40 cellular contexts compared by ENCODE assay signal in the genomic region with DNA sequence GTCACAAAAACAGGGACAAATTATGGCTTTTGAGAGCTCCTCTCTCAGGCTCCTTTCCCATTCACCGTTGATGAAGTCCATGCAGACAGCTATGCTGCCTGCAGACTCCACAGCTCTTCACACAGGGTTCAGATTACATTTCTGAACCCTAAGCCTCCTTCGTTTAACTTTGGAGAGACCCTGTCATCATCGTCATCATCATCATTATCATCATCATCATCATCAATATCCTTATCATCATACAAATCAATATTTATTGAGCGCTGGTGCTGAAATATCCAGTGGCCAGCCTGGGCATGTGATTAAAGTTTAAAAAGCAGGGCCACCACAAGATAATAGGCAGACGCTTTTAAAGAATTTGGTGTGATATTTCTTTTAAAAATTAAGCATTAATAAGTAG.
"Had no signal": no experiment of that assay in that cellular context is flagged by ENCODE, and none has a peak within 500 bp of the region (broad histone marks: within the 10 kb centered on the region; RNA-seq: fewer than 3 reads in every experiment).

No MANE protein-coding gene starts in this region.

- H3K9me3 Mint-ChIP-seq: activated naive CD4-positive, alpha-beta T cell treated with anti-CD3 and anti-CD28 coated beads for 36 hours; activated naive CD4-positive, alpha-beta T cell treated with anti-CD3 and anti-CD28 coated beads, Interleukin-2, amount 10 ng/mL, durations not matched to agents 7 days and 5 days; activated naive CD4-positive, alpha-beta T cell treated with anti-CD3 and anti-CD28 coated beads, Interleukin-2, amount 50 U/mL, for 24 hours; activated naive CD4-positive, alpha-beta T cell treated with anti-CD3 and anti-CD28 coated beads, Interleukin-2, amount 50 U/mL, for 72 hours; activated naive CD8-positive, alpha-beta T cell treated with anti-CD3 and anti-CD28 coated beads for 36 hours; activated naive CD8-positive, alpha-beta T cell treated with anti-CD3 and anti-CD28 coated beads, Interleukin-2, amount 10 ng/mL, durations not matched to agents 7 days and 5 days; activated naive CD8-positive, alpha-beta T cell treated with anti-CD3 and anti-CD28 coated beads, Interleukin-2, amount 50 U/mL, for 24 hours; activated T-cell treated with anti-CD3 and anti-CD28 coated beads, Interleukin-2, amount 50 U/mL, for 24 hours; activated T-cell treated with anti-CD3 and anti-CD28 coated beads, Interleukin-2, amount 50 U/mL, for 4 hours; activated T-cell treated with anti-CD3 and anti-CD28 coated beads, Interleukin-2, amount 50 U/mL, for 72 hours; activated T-helper 1 cell treated with anti-CD3 and anti-CD28 coated beads, Interleukin-12 subunit alpha, Interleukin-12 subunit beta, Interleukin-2, Interleukin-4 antibody, amounts not matched to agents 30 ng/mL and 10 ng/mL and 1 ng/mL, durations not matched to agents 14 hours and 24 hours and 36 hours; activated T-helper 17 cell treated with anti-CD3 and anti-CD28 coated beads, Interleukin-2, amount 50 U/mL, for 72 hours; activated T-helper 2 cell treated with anti-CD3 and anti-CD28 coated beads, Interferon-gamma antibody, Interleukin-2, Interleukin-4, amounts not matched to agents 10 μg/mL and 5 μg/mL and 100 μg/mL, durations not matched to agents 14 hours and 24 hours and 36 hours; brain; central memory CD8-positive, alpha-beta T cell had no signal

- FAIRE-seq: astrocyte, bronchial epithelial cell had no signal

- H3K4me1 Mint-ChIP-seq: activated naive CD4-positive, alpha-beta T cell treated with anti-CD3 and anti-CD28 coated beads, Interleukin-2, amount 10 ng/mL, durations not matched to agents 7 days and 5 days; activated naive CD4-positive, alpha-beta T cell treated with anti-CD3 and anti-CD28 coated beads, Interleukin-2, amount 50 U/mL, for 24 hours; activated naive CD8-positive, alpha-beta T cell treated with anti-CD3 and anti-CD28 coated beads for 36 hours; activated naive CD8-positive, alpha-beta T cell treated with anti-CD3 and anti-CD28 coated beads, Interleukin-2, amount 10 ng/mL, durations not matched to agents 7 days and 5 days; activated naive CD8-positive, alpha-beta T cell treated with anti-CD3 and anti-CD28 coated beads, Interleukin-2, amount 50 U/mL, for 24 hours; activated T-helper 17 cell treated with anti-CD3 and anti-CD28 coated beads, Interleukin-2, amount 50 U/mL, for 72 hours; central memory CD8-positive, alpha-beta T cell had no signal

- H3K27me3 Mint-ChIP-seq: activated naive CD4-positive, alpha-beta T cell treated with anti-CD3 and anti-CD28 coated beads, Interleukin-2, amount 50 U/mL, for 24 hours; activated naive CD8-positive, alpha-beta T cell; activated naive CD8-positive, alpha-beta T cell treated with anti-CD3 and anti-CD28 coated beads for 36 hours had no signal

- ATAC-seq: activated naive CD4-positive, alpha-beta T cell treated with anti-CD3 and anti-CD28 coated beads, Interleukin-2, amount 50 U/mL, for 72 hours; activated naive CD8-positive, alpha-beta T cell treated with anti-CD3 and anti-CD28 coated beads, Interleukin-2, amount 50 U/mL, for 24 hours; activated T-cell treated with anti-CD3 and anti-CD28 coated beads, Interleukin-2, amount 50 U/mL, for 4 hours; activated T-cell treated with anti-CD3 and anti-CD28 coated beads, Interleukin-2, amount 50 U/mL, for 72 hours; activated T-helper 17 cell treated with anti-CD3 and anti-CD28 coated beads, Interleukin-2, amount 50 U/mL, for 72 hours; body of pancreas had no signal

- H3K4me3 ChIP-seq: adrenal gland, ascending aorta, body of pancreas, breast epithelium, cardiac muscle cell had no signal

- H3K36me3 ChIP-seq: adrenal gland, ascending aorta, brain microvascular endothelial cell, breast epithelium, cardiac muscle cell had no signal

- H3K36me3 Mint-ChIP-seq: activated naive CD4-positive, alpha-beta T cell treated with anti-CD3 and anti-CD28 coated beads, Interleukin-2, amount 10 ng/mL, durations not matched to agents 7 days and 5 days; activated naive CD4-positive, alpha-beta T cell treated with anti-CD3 and anti-CD28 coated beads, Interleukin-2, amount 50 U/mL, for 24 hours; activated naive CD4-positive, alpha-beta T cell treated with anti-CD3 and anti-CD28 coated beads, Interleukin-2, amount 50 U/mL, for 72 hours; activated naive CD8-positive, alpha-beta T cell; activated naive CD8-positive, alpha-beta T cell treated with anti-CD3 and anti-CD28 coated beads for 36 hours; activated naive CD8-positive, alpha-beta T cell treated with anti-CD3 and anti-CD28 coated beads, Interleukin-2, amount 10 ng/mL, durations not matched to agents 7 days and 5 days; brain had no signal

- H3K27me3 ChIP-seq: adrenal gland, ascending aorta, body of pancreas, breast epithelium, cardiac muscle cell had no signal

- H3K9me3 ChIP-seq: adrenal gland, ascending aorta, body of pancreas, breast epithelium had no signal

- DNase-seq: activated effector memory CD4-positive, alpha-beta T cell treated with anti-CD3 and anti-CD28 coated beads, Interleukin-2, amount 50 U/mL, for 16 hours; activated effector memory CD4-positive, alpha-beta T cell treated with Interleukin-2 at 50 U/mL for 16 hours; activated gamma-delta T cell; activated gamma-delta T cell treated with Interleukin-2 at 50 U/mL for 16 hours; activated naive CD4-positive, alpha-beta T cell; activated naive CD4-positive, alpha-beta T cell treated with anti-CD3 and anti-CD28 coated beads for 36 hours; activated naive CD4-positive, alpha-beta T cell treated with anti-CD3 and anti-CD28 coated beads, Interleukin-2, amount 10 ng/mL, durations not matched to agents 7 days and 5 days; activated naive CD4-positive, alpha-beta T cell treated with anti-CD3 and anti-CD28 coated beads, Interleukin-2, amount 50 U/mL, for 16 hours; activated naive CD4-positive, alpha-beta T cell treated with Interleukin-2 at 50 U/mL for 16 hours; activated naive CD8-positive, alpha-beta T cell treated with anti-CD3 and anti-CD28 coated beads for 36 hours; activated naive CD8-positive, alpha-beta T cell treated with anti-CD3 and anti-CD28 coated beads, Interleukin-2, amount 10 ng/mL, durations not matched to agents 7 days and 5 days; activated naive CD8-positive, alpha-beta T cell treated with anti-CD3 and anti-CD28 coated beads, Interleukin-2, amount 50 U/mL, for 24 hours; activated T-cell treated with anti-CD3 and anti-CD28 coated beads, Interleukin-2, amount 50 U/mL, for 1 hour; activated T-cell treated with anti-CD3 and anti-CD28 coated beads, Interleukin-2, amount 50 U/mL, for 24 hours; activated T-cell treated with anti-CD3 and anti-CD28 coated beads, Interleukin-2, amount 50 U/mL, for 4 hours; activated T-cell treated with anti-CD3 and anti-CD28 coated beads, Interleukin-2, amount 50 U/mL, for 48 hours; activated T-cell treated with anti-CD3 and anti-CD28 coated beads, Interleukin-2, amount 50 U/mL, for 72 hours; adrenal gland; amniotic stem cell; amygdala; anterior cingulate cortex; aorta; body of pancreas; brain microvascular endothelial cell; caudate nucleus; central memory CD4-positive, alpha-beta T cell; cerebellar nuclear complex had no signal

- H3K4me3 Mint-ChIP-seq: activated naive CD4-positive, alpha-beta T cell treated with anti-CD3 and anti-CD28 coated beads for 36 hours; activated naive CD4-positive, alpha-beta T cell treated with anti-CD3 and anti-CD28 coated beads, Interleukin-2, amount 10 ng/mL, durations not matched to agents 7 days and 5 days; activated naive CD4-positive, alpha-beta T cell treated with anti-CD3 and anti-CD28 coated beads, Interleukin-2, amount 50 U/mL, for 24 hours; activated naive CD8-positive, alpha-beta T cell; activated naive CD8-positive, alpha-beta T cell treated with anti-CD3 and anti-CD28 coated beads for 36 hours; activated naive CD8-positive, alpha-beta T cell treated with anti-CD3 and anti-CD28 coated beads, Interleukin-2, amount 10 ng/mL, durations not matched to agents 7 days and 5 days; activated naive CD8-positive, alpha-beta T cell treated with anti-CD3 and anti-CD28 coated beads, Interleukin-2, amount 50 U/mL, for 24 hours; activated T-cell treated with anti-CD3 and anti-CD28 coated beads, Interleukin-2, amount 50 U/mL, for 24 hours; activated T-cell treated with anti-CD3 and anti-CD28 coated beads, Interleukin-2, amount 50 U/mL, for 4 hours; activated T-cell treated with anti-CD3 and anti-CD28 coated beads, Interleukin-2, amount 50 U/mL, for 72 hours; activated T-helper 1 cell treated with anti-CD3 and anti-CD28 coated beads, Interleukin-12 subunit alpha, Interleukin-12 subunit beta, Interleukin-2, Interleukin-4 antibody, amounts not matched to agents 30 ng/mL and 10 ng/mL and 1 ng/mL, durations not matched to agents 14 hours and 24 hours and 36 hours; activated T-helper 17 cell treated with anti-CD3 and anti-CD28 coated beads, Interleukin-2, amount 50 U/mL, for 72 hours; brain; central memory CD8-positive, alpha-beta T cell had no signal

- H3K4me1 ChIP-seq: ascending aorta, body of pancreas, breast epithelium had no signal

- H3K27ac ChIP-seq: adrenal gland, ascending aorta, body of pancreas, brain microvascular endothelial cell, breast epithelium, cardiac muscle cell had no signal

- H3K27ac Mint-ChIP-seq: activated naive CD4-positive, alpha-beta T cell treated with anti-CD3 and anti-CD28 coated beads for 36 hours; activated naive CD4-positive, alpha-beta T cell treated with anti-CD3 and anti-CD28 coated beads, Interleukin-2, amount 10 ng/mL, durations not matched to agents 7 days and 5 days; activated naive CD4-positive, alpha-beta T cell treated with anti-CD3 and anti-CD28 coated beads, Interleukin-2, amount 50 U/mL, for 24 hours; activated naive CD4-positive, alpha-beta T cell treated with anti-CD3 and anti-CD28 coated beads, Interleukin-2, amount 50 U/mL, for 72 hours; activated naive CD8-positive, alpha-beta T cell; activated naive CD8-positive, alpha-beta T cell treated with anti-CD3 and anti-CD28 coated beads for 36 hours; activated naive CD8-positive, alpha-beta T cell treated with anti-CD3 and anti-CD28 coated beads, Interleukin-2, amount 10 ng/mL, durations not matched to agents 7 days and 5 days; activated naive CD8-positive, alpha-beta T cell treated with anti-CD3 and anti-CD28 coated beads, Interleukin-2, amount 50 U/mL, for 24 hours; activated T-cell treated with anti-CD3 and anti-CD28 coated beads, Interleukin-2, amount 50 U/mL, for 24 hours; activated T-cell treated with anti-CD3 and anti-CD28 coated beads, Interleukin-2, amount 50 U/mL, for 72 hours; activated T-helper 1 cell treated with anti-CD3 and anti-CD28 coated beads, Interleukin-12 subunit alpha, Interleukin-12 subunit beta, Interleukin-2, Interleukin-4 antibody, amounts not matched to agents 30 ng/mL and 10 ng/mL and 1 ng/mL, durations not matched to agents 14 hours and 24 hours and 36 hours; activated T-helper 17 cell treated with anti-CD3 and anti-CD28 coated beads, Interleukin-2, amount 50 U/mL, for 72 hours; activated T-helper 2 cell treated with anti-CD3 and anti-CD28 coated beads, Interferon-gamma antibody, Interleukin-2, Interleukin-4, amounts not matched to agents 10 μg/mL and 5 μg/mL and 100 μg/mL, durations not matched to agents 14 hours and 24 hours and 36 hours had no signal
